Comparison of ENCODE assay signal across 1 cellular context in the genomic region with DNA sequence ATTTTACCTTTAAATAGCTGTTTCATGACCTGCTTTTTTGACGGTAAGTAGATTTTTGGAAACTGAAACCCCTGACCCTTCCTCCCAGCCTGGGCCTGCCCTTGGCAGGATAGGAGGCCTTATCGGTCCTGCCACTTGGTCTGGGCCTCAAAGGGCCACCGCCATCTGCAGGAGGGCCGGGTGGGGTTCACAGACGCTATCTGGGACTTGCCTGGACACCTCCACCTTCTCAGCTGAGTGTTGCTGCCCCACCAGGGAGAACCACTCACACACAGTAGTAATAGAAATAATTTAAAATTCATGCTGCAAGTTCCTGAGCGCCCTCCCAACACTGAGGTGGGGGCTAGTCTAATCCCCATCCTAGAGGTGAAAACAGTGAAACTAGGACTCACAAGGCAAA.
TF ChIP-seq lines count a peak whose summit lies in the region.

No MANE protein-coding gene starts in this region.

TF ChIP-seq in K562, 482 proteins besides CTCF, POLR2A, EP300 and RAD21 (continued from another document and continues in another):
- no peak for TF ChIP-seq CEBPG (CRISPR knock-in tag; IDR thresholded peaks at IDR 0.05)
- TF ChIP-seq CEBPG (tag; conservative IDR thresholded peaks at IDR 0.05 in 1 of 2, IDR thresholded peaks at IDR 0.05 in 1 of 2): no peak
- no peak for TF ChIP-seq ZNF780A (CRISPR knock-in tag; IDR thresholded peaks at IDR 0.05)
- TF ChIP-seq, protein P1, sequence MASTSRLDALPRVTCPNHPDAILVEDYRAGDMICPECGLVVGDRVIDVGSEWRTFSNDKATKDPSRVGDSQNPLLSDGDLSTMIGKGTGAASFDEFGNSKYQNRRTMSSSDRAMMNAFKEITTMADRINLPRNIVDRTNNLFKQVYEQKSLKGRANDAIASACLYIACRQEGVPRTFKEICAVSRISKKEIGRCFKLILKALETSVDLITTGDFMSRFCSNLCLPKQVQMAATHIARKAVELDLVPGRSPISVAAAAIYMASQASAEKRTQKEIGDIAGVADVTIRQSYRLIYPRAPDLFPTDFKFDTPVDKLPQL (IDR thresholded peaks at IDR 0.05; ENCODE audit: extremely low read depth, insufficient read length): no peak
- no peak for TF ChIP-seq HLTF (IDR thresholded peaks at IDR 0.05)
- no peak for TF ChIP-seq NR0B1 (IDR thresholded peaks at IDR 0.05; ENCODE audit: partially characterized antibody)
- no peak for TF ChIP-seq TAF15 (IDR thresholded peaks at IDR 0.05; ENCODE audit: low read depth, low read length)
- peak; percentile 88 for TF ChIP-seq STAT5A (IDR thresholded peaks at IDR 0.05; ENCODE audit: borderline replicate concordance, low read length)
- no peak for TF ChIP-seq HMG20A (CRISPR knock-in tag; conservative IDR thresholded peaks at IDR 0.05)
- TF ChIP-seq ESRRA (IDR thresholded peaks at IDR 0.05; ENCODE audit: borderline replicate concordance, low read depth): no peak
- TF ChIP-seq HDAC1 (IDR thresholded peaks at IDR 0.05): peak; percentile 52 to 79; a peak in 3 of 4 replicates
- TF ChIP-seq ZNF76 (CRISPR knock-in tag; IDR thresholded peaks at IDR 0.05; ENCODE audit: borderline replicate concordance): no peak
- TF ChIP-seq HMGN3 (IDR thresholded peaks at IDR 0.05; ENCODE audit: borderline replicate concordance, extremely low read depth, insufficient read length, low read depth, low read length): peak; percentile 87
- peak; percentile 97 for TF ChIP-seq CBFA2T2 (conservative IDR thresholded peaks at IDR 0.05)
- no peak for TF ChIP-seq GTF2F1 (IDR thresholded peaks at IDR 0.05; ENCODE audit: low read depth, low read length)
- TF ChIP-seq XRCC4 (IDR thresholded peaks at IDR 0.05; ENCODE audit: extremely low read depth, insufficient read depth, insufficient read length): no peak
- TF ChIP-seq NCOA1 (IDR thresholded peaks at IDR 0.05; ENCODE audit: low read depth): peak; percentile 41; the same call in 1 of the 2 replicates
- TF ChIP-seq ZBTB7A (IDR thresholded peaks at IDR 0.05; ENCODE audit: borderline replicate concordance, control insufficient read depth, low read depth, low read length): peak; percentile 71; the same call in 1 of the 2 replicates
- TF ChIP-seq SREBF2 (CRISPR knock-in tag; IDR thresholded peaks at IDR 0.05): no peak
- TF ChIP-seq CSDE1 (IDR thresholded peaks at IDR 0.05): no peak
- TF ChIP-seq, protein P2, sequence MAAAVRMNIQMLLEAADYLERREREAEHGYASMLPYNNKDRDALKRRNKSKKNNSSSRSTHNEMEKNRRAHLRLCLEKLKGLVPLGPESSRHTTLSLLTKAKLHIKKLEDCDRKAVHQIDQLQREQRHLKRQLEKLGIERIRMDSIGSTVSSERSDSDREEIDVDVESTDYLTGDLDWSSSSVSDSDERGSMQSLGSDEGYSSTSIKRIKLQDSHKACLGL (CRISPR knock-in tag; IDR thresholded peaks at IDR 0.05; ENCODE audit: borderline replicate concordance, poor library complexity, severe bottlenecking): no peak
- TF ChIP-seq BDP1 (IDR thresholded peaks at IDR 0.05; ENCODE audit: insufficient read depth, insufficient read length): no peak
- TF ChIP-seq, protein P3, sequence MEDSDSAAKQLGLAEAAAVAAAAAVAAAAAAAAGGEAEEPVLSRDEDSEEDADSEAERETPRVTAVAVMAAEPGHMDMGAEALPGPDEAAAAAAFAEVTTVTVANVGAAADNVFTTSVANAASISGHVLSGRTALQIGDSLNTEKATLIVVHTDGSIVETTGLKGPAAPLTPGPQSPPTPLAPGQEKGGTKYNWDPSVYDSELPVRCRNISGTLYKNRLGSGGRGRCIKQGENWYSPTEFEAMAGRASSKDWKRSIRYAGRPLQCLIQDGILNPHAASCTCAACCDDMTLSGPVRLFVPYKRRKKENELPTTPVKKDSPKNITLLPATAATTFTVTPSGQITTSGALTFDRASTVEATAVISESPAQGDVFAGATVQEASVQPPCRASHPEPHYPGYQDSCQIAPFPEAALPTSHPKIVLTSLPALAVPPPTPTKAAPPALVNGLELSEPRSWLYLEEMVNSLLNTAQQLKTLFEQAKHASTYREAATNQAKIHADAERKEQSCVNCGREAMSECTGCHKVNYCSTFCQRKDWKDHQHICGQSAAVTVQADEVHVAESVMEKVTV (CRISPR knock-in tag; IDR thresholded peaks at IDR 0.05): no peak
- TF ChIP-seq, protein P4, sequence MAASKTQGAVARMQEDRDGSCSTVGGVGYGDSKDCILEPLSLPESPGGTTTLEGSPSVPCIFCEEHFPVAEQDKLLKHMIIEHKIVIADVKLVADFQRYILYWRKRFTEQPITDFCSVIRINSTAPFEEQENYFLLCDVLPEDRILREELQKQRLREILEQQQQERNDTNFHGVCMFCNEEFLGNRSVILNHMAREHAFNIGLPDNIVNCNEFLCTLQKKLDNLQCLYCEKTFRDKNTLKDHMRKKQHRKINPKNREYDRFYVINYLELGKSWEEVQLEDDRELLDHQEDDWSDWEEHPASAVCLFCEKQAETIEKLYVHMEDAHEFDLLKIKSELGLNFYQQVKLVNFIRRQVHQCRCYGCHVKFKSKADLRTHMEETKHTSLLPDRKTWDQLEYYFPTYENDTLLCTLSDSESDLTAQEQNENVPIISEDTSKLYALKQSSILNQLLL (CRISPR knock-in tag; IDR thresholded peaks at IDR 0.05; ENCODE audit: borderline replicate concordance): no peak
- TF ChIP-seq, protein P5, sequence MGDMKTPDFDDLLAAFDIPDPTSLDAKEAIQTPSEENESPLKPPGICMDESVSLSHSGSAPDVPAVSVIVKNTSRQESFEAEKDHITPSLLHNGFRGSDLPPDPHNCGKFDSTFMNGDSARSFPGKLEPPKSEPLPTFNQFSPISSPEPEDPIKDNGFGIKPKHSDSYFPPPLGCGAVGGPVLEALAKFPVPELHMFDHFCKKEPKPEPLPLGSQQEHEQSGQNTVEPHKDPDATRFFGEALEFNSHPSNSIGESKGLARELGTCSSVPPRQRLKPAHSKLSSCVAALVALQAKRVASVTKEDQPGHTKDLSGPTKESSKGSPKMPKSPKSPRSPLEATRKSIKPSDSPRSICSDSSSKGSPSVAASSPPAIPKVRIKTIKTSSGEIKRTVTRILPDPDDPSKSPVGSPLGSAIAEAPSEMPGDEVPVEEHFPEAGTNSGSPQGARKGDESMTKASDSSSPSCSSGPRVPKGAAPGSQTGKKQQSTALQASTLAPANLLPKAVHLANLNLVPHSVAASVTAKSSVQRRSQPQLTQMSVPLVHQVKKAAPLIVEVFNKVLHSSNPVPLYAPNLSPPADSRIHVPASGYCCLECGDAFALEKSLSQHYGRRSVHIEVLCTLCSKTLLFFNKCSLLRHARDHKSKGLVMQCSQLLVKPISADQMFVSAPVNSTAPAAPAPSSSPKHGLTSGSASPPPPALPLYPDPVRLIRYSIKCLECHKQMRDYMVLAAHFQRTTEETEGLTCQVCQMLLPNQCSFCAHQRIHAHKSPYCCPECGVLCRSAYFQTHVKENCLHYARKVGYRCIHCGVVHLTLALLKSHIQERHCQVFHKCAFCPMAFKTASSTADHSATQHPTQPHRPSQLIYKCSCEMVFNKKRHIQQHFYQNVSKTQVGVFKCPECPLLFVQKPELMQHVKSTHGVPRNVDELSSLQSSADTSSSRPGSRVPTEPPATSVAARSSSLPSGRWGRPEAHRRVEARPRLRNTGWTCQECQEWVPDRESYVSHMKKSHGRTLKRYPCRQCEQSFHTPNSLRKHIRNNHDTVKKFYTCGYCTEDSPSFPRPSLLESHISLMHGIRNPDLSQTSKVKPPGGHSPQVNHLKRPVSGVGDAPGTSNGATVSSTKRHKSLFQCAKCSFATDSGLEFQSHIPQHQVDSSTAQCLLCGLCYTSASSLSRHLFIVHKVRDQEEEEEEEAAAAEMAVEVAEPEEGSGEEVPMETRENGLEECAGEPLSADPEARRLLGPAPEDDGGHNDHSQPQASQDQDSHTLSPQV (IDR thresholded peaks at IDR 0.05): peak; percentile 93
- peak; percentile 37; the same call in 1 of the 2 replicates for TF ChIP-seq RBFOX2 (IDR thresholded peaks at IDR 0.05; ENCODE audit: low read depth, low read length)
- TF ChIP-seq KHSRP (IDR thresholded peaks at IDR 0.05): no peak
- TF ChIP-seq ZNF766 (CRISPR knock-in tag; conservative IDR thresholded peaks at IDR 0.05): peak; percentile 53; the same call in 1 of the 2 replicates
- TF ChIP-seq ZNF77 (CRISPR knock-in tag; IDR thresholded peaks at IDR 0.05): no peak
- TF ChIP-seq NFE2 (IDR thresholded peaks at IDR 0.05; ENCODE audit: low read depth): peak; percentile 31; the same call in 1 of the 2 replicates
- TF ChIP-seq MCM2 (IDR thresholded peaks at IDR 0.05; ENCODE audit: low read depth): no peak
- TF ChIP-seq EWSR1 (IDR thresholded peaks at IDR 0.05; ENCODE audit: borderline replicate concordance, low read depth, partially characterized antibody): no peak
- no peak for TF ChIP-seq BRF1 (IDR thresholded peaks at IDR 0.05; ENCODE audit: borderline replicate concordance, extremely low read depth, insufficient read length)
- 0 out of 2 replicates have a peak, but pooled peaks have one; percentile 26 for TF ChIP-seq ZNF668 (CRISPR knock-in tag; IDR thresholded peaks at IDR 0.05)
- no peak for TF ChIP-seq GABPA (tag; conservative IDR thresholded peaks at IDR 0.05; ENCODE audit: low read depth)
- peak; percentile 26; the same call in 1 of the 2 replicates for TF ChIP-seq ELF1 (tag; IDR thresholded peaks at IDR 0.05)
- peak; percentile 80 for TF ChIP-seq ZFX (CRISPR knock-in tag; IDR thresholded peaks at IDR 0.05)
- no peak for TF ChIP-seq KLF10 (CRISPR knock-in tag; IDR thresholded peaks at IDR 0.05)
- peak; percentile 81; the same call in 1 of the 2 replicates for TF ChIP-seq ZEB2 (IDR thresholded peaks at IDR 0.05)
- TF ChIP-seq ZNF589 (CRISPR knock-in tag; IDR thresholded peaks at IDR 0.05; ENCODE audit: low read depth): peak; percentile 31; the same call in 1 of the 2 replicates
- TF ChIP-seq BRCA1 (IDR thresholded peaks at IDR 0.05): no peak
- no peak for TF ChIP-seq BRCA1 (CRISPR knock-in tag; IDR thresholded peaks at IDR 0.05)
- TF ChIP-seq SIN3B (IDR thresholded peaks at IDR 0.05; ENCODE audit: low read depth): no peak
- no peak for TF ChIP-seq PYGO2 (tag; IDR thresholded peaks at IDR 0.05)
- TF ChIP-seq, protein P6, sequence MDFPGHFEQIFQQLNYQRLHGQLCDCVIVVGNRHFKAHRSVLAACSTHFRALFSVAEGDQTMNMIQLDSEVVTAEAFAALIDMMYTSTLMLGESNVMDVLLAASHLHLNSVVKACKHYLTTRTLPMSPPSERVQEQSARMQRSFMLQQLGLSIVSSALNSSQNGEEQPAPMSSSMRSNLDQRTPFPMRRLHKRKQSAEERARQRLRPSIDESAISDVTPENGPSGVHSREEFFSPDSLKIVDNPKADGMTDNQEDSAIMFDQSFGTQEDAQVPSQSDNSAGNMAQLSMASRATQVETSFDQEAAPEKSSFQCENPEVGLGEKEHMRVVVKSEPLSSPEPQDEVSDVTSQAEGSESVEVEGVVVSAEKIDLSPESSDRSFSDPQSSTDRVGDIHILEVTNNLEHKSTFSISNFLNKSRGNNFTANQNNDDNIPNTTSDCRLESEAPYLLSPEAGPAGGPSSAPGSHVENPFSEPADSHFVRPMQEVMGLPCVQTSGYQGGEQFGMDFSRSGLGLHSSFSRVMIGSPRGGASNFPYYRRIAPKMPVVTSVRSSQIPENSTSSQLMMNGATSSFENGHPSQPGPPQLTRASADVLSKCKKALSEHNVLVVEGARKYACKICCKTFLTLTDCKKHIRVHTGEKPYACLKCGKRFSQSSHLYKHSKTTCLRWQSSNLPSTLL (IDR thresholded peaks at IDR 0.05): no peak
- peak; percentile 68; the same call in 1 of the 2 replicates for TF ChIP-seq IFI16 (CRISPR knock-in tag; IDR thresholded peaks at IDR 0.05)
- peak; percentile 76 for TF ChIP-seq CREM (IDR thresholded peaks at IDR 0.05; ENCODE audit: low read depth)
- 0 out of 2 replicates have a peak, but pooled peaks have one; percentile 22 for TF ChIP-seq MITF (IDR thresholded peaks at IDR 0.05)
- TF ChIP-seq VEZF1 (CRISPR knock-in tag; IDR thresholded peaks at IDR 0.05): peak; percentile 74
- TF ChIP-seq ZNF197 (CRISPR knock-in tag; IDR thresholded peaks at IDR 0.05; ENCODE audit: low read depth): peak; percentile 4; the same call in 1 of the 2 replicates
- peak; percentile 89 for TF ChIP-seq MYNN (IDR thresholded peaks at IDR 0.05)
- no peak for TF ChIP-seq MYNN (CRISPR knock-in tag; IDR thresholded peaks at IDR 0.05)
- TF ChIP-seq EZH2 (IDR thresholded peaks at IDR 0.05; ENCODE audit: borderline replicate concordance, low read depth, low read length): no peak
